Comparison of ENCODE assay signal across 30 cellular contexts in the genomic region with DNA sequence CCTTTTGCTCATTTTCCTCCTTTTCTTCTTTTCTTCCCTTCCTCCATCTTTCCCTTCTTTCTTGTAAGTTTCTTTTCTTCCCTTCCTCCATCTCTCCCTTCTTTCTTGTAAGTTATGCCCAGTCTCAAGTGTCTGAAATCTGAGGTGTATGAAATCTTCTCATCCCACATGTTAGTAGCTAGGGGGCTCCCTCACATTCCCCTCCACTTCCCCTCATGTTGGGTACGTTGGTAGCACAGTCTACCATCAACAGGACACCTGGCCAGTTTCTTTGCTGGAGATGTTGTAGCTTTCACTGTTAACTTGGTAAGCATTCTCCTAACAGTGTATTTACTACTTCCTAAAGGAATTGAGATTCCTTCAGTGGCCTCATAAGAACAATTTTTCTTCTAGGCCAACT.
"Had no signal": no experiment of that assay in that cellular context is flagged by ENCODE, and none has a peak within 500 bp of the region (broad histone marks: within the 10 kb centered on the region; RNA-seq: fewer than 3 reads in every experiment).

No MANE protein-coding gene starts in this region.

- H3K4me1 ChIP-seq: SJSA1 had no signal

- FAIRE-seq: RCC 7860 had no signal

- H3K4me3 ChIP-seq: PC-9, SJSA1 had no signal

- H3K36me3 ChIP-seq: SJSA1 had no signal

- H3K4me2 ChIP-seq: KMS-11, PC-9, SK-N-SH had no signal

- H3K27ac ChIP-seq: KMS-11, PC-9, RWPE1, SJSA1 had no signal

- ATAC-seq: Panc1 had no signal

- H3K9me3 ChIP-seq: SK-N-SH had no signal

- H2AFZ ChIP-seq: PC-9 had no signal

- DNase-seq: Kasumi-1, MM.1S, MV-4-11, NCI-H1092, NCI-H1105, NCI-H1417 treated with DMSO at 0.1 percent for 48 hours, NCI-H1436 treated with DMSO at 0.1 percent for 48 hours, NCI-H1694 treated with DMSO at 0.1 percent for 48 hours, NCI-H187 treated with DMSO at 0.1 percent for 48 hours, NCI-H2029, NCI-H2081, NCI-H2171 treated with DMSO at 0.1 percent for 48 hours, NCI-H2227 treated with DMSO at 0.1 percent for 48 hours, NCI-H446 treated with DMSO at 0.1 percent for 48 hours, NCI-H510A, NCI-H524, NCI-H69, NCI-H748 treated with DMSO at 0.1 percent for 48 hours, NCI-H82, PC-9, Right ventricle myocardium superior, SHP77 treated with DMSO at 0.1 percent for 48 hours, SK-N-SH, SW 1271, T-helper 1 cell had no signal

- H3K9ac ChIP-seq: KMS-11, SK-N-SH had no signal
